In genomic region chr1:194067772-194068171, GRCh38 we compare ENCODE assay signal across 29 cellular contexts.
DNase-seq lines count a peak whose midpoint lies in the region; FAIRE-seq and TF ChIP-seq lines count a peak whose summit lies in the region.
"Had no signal": no experiment of that assay in that cellular context is flagged by ENCODE, and none has a peak within 500 bp of the region (broad histone marks: within the 10 kb centered on the region; RNA-seq: fewer than 3 reads in every experiment).

No MANE protein-coding gene starts in this region.

- no peak for TF ChIP-seq CTCF in foreskin fibroblast (IDR thresholded peaks at IDR 0.05; ENCODE audit: low read depth, low read length)
- TF ChIP-seq CTCF in keratinocyte (optimal IDR thresholded peaks at IDR 0.05 in 1 of 3, IDR thresholded peaks at IDR 0.05 in 1 of 3, conservative IDR thresholded peaks at IDR 0.05 in 1 of 3; ENCODE audit: extremely low read depth in 1 of 3, insufficient read depth in 2 of 3, low read length in 3 of 3), result no peak

- H3K27me3 ChIP-seq in keratinocyte (ENCODE audit: control insufficient read depth, extremely low read depth, insufficient read depth, low read length), result no peaks in the 10 kb centered on the region
- no peaks in the 10 kb centered on the region for H3K27me3 ChIP-seq in CD4-positive, alpha-beta memory T cell (ENCODE audit: insufficient read depth, low read length)
- H3K27me3 ChIP-seq: breast epithelium, neural progenitor cell, Peyer's patch, right lobe of liver, stomach had no signal

- FAIRE-seq in RCC 7860 (lab: Jason Lieb, UNC), result peak; percentile 63
- peak; percentile 36 for FAIRE-seq in keratinocyte (lab: Jason Lieb, UNC)

- no peaks in the 10 kb centered on the region for H3K4me1 ChIP-seq in keratinocyte (ENCODE audit: control insufficient read depth, extremely low read depth, insufficient read depth, low read length)
- H3K4me1 ChIP-seq in CD4-positive, alpha-beta memory T cell (ENCODE audit: insufficient read depth, low read length), result no peaks in the 10 kb centered on the region
- H3K4me1 ChIP-seq: breast epithelium, neural progenitor cell, parathyroid adenoma, Peyer's patch, right lobe of liver, stomach had no signal

- no peak overlapping the region for H3K27ac Mint-ChIP-seq in CD4-positive, alpha-beta memory T cell
- H3K27ac Mint-ChIP-seq: activated CD4-positive, alpha-beta T cell treated with anti-CD3 and anti-CD28 coated beads for 36 hours; activated CD8-positive, alpha-beta T cell treated with anti-CD3 and anti-CD28 coated beads for 36 hours; CD8-positive, alpha-beta memory T cell; neural progenitor cell had no signal

- POLR2A ChIA-PET in CD4-positive, alpha-beta memory T cell (lab: Charles Lee; ENCODE audit: partially characterized antibody), result no interaction called here

- intact Hi-C loops in CD4-positive, alpha-beta memory T cell (cut with micrococcal nuclease), result no loop called here

- peak; percentile 48 for DNase-seq in ELR (ENCODE audit: low read depth)
- peak; percentile 73 for DNase-seq in RCC 7860 (ENCODE audit: low spot score)
- DNase-seq in foreskin fibroblast, result peak; percentile 50 to 57
- DNase-seq in keratinocyte (ENCODE audit: low read depth, low spot score), result no peak
- DNase-seq in CD4-positive, alpha-beta memory T cell, result no peak
- no peak for DNase-seq in AML-193 (lab: John Stamatoyannopoulos, UW)
- DNase-seq in stimulated activated CD4-positive, alpha-beta T cell treated with anti-CD3 and anti-CD28 coated beads, Interleukin-1b, Interleukin-23, amount 100 ng/mL, for 48 hours, result no peak
- DNase-seq in activated naive CD4-positive, alpha-beta T cell (lab: John Stamatoyannopoulos, UW), result no peak
- DNase-seq: activated CD4-positive, alpha-beta T cell treated with anti-CD3 and anti-CD28 coated beads for 36 hours; activated CD8-positive, alpha-beta T cell treated with anti-CD3 and anti-CD28 coated beads for 36 hours; activated naive CD4-positive, alpha-beta T cell treated with anti-CD3 and anti-CD28 coated beads, Interleukin-2, amount 50 U/mL, for 16 hours; amniotic stem cell; CD8-positive, alpha-beta memory T cell; cortex of kidney; effector memory CD4-positive, alpha-beta T cell; GF-D8; Kasumi-1; NCI-H146; NCI-H774; Peyer's patch; right lobe of liver; stimulated activated CD4-positive, alpha-beta T cell treated with anti-CD3 and anti-CD28 coated beads, Interleukin-12 subunit alpha, Interleukin-12 subunit beta, amount 100 ng/mL, for 4 hours; stimulated activated CD4-positive, alpha-beta T cell treated with anti-CD3 and anti-CD28 coated beads, Interleukin-4, amount 100 ng/mL, for 1 hour; stomach; SW 1271 had no signal

- no peaks in the 10 kb centered on the region for H3K36me3 ChIP-seq in keratinocyte (ENCODE audit: control insufficient read depth in 2 of 2, extremely low read depth in 1 of 2, insufficient read depth in 2 of 2, low read length in 2 of 2)
- no peaks in the 10 kb centered on the region for H3K36me3 ChIP-seq in CD4-positive, alpha-beta memory T cell (ENCODE audit: insufficient read depth, low read length)
- H3K36me3 ChIP-seq: breast epithelium, neural progenitor cell, Peyer's patch, right lobe of liver, stomach had no signal

- H3K27me3 Mint-ChIP-seq in CD4-positive, alpha-beta memory T cell, result no peaks in the 10 kb centered on the region
- H3K27me3 Mint-ChIP-seq: activated CD4-positive, alpha-beta T cell treated with anti-CD3 and anti-CD28 coated beads for 36 hours; activated CD8-positive, alpha-beta T cell treated with anti-CD3 and anti-CD28 coated beads for 36 hours; CD8-positive, alpha-beta memory T cell had no signal

- H4K20me1 ChIP-seq in keratinocyte (ENCODE audit: control insufficient read depth, extremely low read depth, insufficient read depth, low read length), result no peaks in the 10 kb centered on the region

- no peaks in the 10 kb centered on the region for H3K9me1 ChIP-seq in keratinocyte (ENCODE audit: control insufficient read depth, extremely low read depth, insufficient read depth, low read length)

- no peak overlapping the region for H3K4me2 ChIP-seq in keratinocyte (ENCODE audit: control insufficient read depth, extremely low read depth, insufficient read depth, low read depth, low read length)
- H3K4me2 ChIP-seq: neural progenitor cell had no signal

- H3K4me3 ChIP-seq in foreskin fibroblast (ENCODE audit: low read depth in 1 of 2, low read length in 2 of 2) (no peak overlapping the region), keratinocyte (ENCODE audit: control insufficient read depth in 2 of 3, extremely low read depth in 1 of 3, insufficient read depth in 2 of 3, low read depth in 1 of 3, low read length in 3 of 3) (no peak overlapping the region)
- H3K4me3 ChIP-seq in CD4-positive, alpha-beta memory T cell (ENCODE audit: low read length in 2 of 2), result no peak overlapping the region
- H3K4me3 ChIP-seq: breast epithelium, neural progenitor cell, Peyer's patch, right lobe of liver, stomach had no signal

- dilution Hi-C loops in keratinocyte (cut with MboI; ENCODE audit: extremely low pct_ligation_motif_present, low sequenced_read_pairs), result no loop called here

- H3K9ac ChIP-seq in keratinocyte (ENCODE audit: control insufficient read depth, extremely low read depth, insufficient read depth, low read length), result no peak overlapping the region
- H3K9ac ChIP-seq: neural progenitor cell, parathyroid adenoma had no signal

- H3K4me1 Mint-ChIP-seq in CD4-positive, alpha-beta memory T cell, result peaks cover 0 to 10% (median 4%) of the 10 kb centered on the region in 4 donors
- H3K4me1 Mint-ChIP-seq: activated CD4-positive, alpha-beta T cell treated with anti-CD3 and anti-CD28 coated beads for 36 hours; CD8-positive, alpha-beta memory T cell; neural progenitor cell had no signal

- no peak overlapping the region for H2AFZ ChIP-seq in keratinocyte (ENCODE audit: control insufficient read depth, low read length)
- H2AFZ ChIP-seq: neural progenitor cell, parathyroid adenoma had no signal

- no peaks in the 10 kb centered on the region for H3K9me3 ChIP-seq in keratinocyte (ENCODE audit: control insufficient read depth, low read depth, low read length)
- H3K9me3 ChIP-seq in CD4-positive, alpha-beta memory T cell (ENCODE audit: control insufficient read depth in 1 of 2, low read length in 2 of 2), result no peaks in the 10 kb centered on the region
- H3K9me3 ChIP-seq: breast epithelium, Peyer's patch, right lobe of liver, stomach had no signal

- no peak overlapping the region for H3K27ac ChIP-seq in keratinocyte (ENCODE audit: control insufficient read depth, insufficient read depth, low read length)
- no peak overlapping the region for H3K27ac ChIP-seq in CD4-positive, alpha-beta memory T cell (ENCODE audit: low read depth, low read length)
- H3K27ac ChIP-seq: breast epithelium, neural progenitor cell, parathyroid adenoma, Peyer's patch, right lobe of liver, stomach, VCaP had no signal

- H3K36me3 Mint-ChIP-seq in CD4-positive, alpha-beta memory T cell, result peaks cover 0 to 19% of the 10 kb centered on the region in 2 donors
- H3K36me3 Mint-ChIP-seq: neural progenitor cell had no signal

- H3K79me2 ChIP-seq in keratinocyte (ENCODE audit: control insufficient read depth, insufficient read depth, low read length), result no peaks in the 10 kb centered on the region
- H3K79me2 ChIP-seq: parathyroid adenoma had no signal

- H3K4me3 Mint-ChIP-seq in CD4-positive, alpha-beta memory T cell, result no peak overlapping the region
- H3K4me3 Mint-ChIP-seq: activated CD4-positive, alpha-beta T cell treated with anti-CD3 and anti-CD28 coated beads for 36 hours; activated CD8-positive, alpha-beta T cell treated with anti-CD3 and anti-CD28 coated beads for 36 hours; CD8-positive, alpha-beta memory T cell; neural progenitor cell had no signal

- CTCF ChIA-PET in CD4-positive, alpha-beta memory T cell (lab: Charles Lee; ENCODE audit: partially characterized antibody), result interaction anchor here (1.2 kb wide), 1 partner anchor 8 kb away, joined by 3 read pairs; no protein-coding TSS in a partner anchor

- peaks cover 0 to 6% (median 3%) of the 10 kb centered on the region in 8 donors for H3K9me3 Mint-ChIP-seq in CD4-positive, alpha-beta memory T cell
- H3K9me3 Mint-ChIP-seq: neural progenitor cell had no signal

Comparison
In these comparisons a context has a peak if more than half of its experiments do, and no peak if none do; other contexts are left out.
1. DNase-seq: peak in ELR (single experiment), RCC 7860 (single experiment) and foreskin fibroblast (2 of 2); none in keratinocyte (single experiment), CD4-positive, alpha-beta memory T cell (0 of 5), AML-193 (0 of 2), stimulated activated CD4-positive, alpha-beta T cell treated with anti-CD3 and anti-CD28 coated beads, Interleukin-1b, Interleukin-23, amount 100 ng/mL, for 48 hours (single experiment) and activated naive CD4-positive, alpha-beta T cell (0 of 4).